In genomic region chr2:213021971-213022899, GRCh38 we compare ENCODE assay signal across 8 cellular contexts.
DNase-seq lines count a peak whose midpoint lies in the region; ATAC-seq, FAIRE-seq and TF ChIP-seq lines count a peak whose summit lies in the region.

No MANE protein-coding gene starts in this region.

- H3K36me3 ChIP-seq in CD4-positive, CD25-positive, alpha-beta regulatory T cell (ENCODE audit: control insufficient read depth, insufficient read depth, low read length) = peaks cover 25% of the 10 kb centered on the region

- no peaks in the 10 kb centered on the region for H3K9me3 ChIP-seq in CD4-positive, CD25-positive, alpha-beta regulatory T cell (ENCODE audit: control insufficient read depth in 2 of 2, low read length in 2 of 2)

- CTCF ChIA-PET in RWPE1 (lab: Yijun Ruan, JAX) = no interaction called here

- H3K9me3 Mint-ChIP-seq in CD4-positive, CD25-positive, alpha-beta regulatory T cell = peaks cover 0 to 2% (median 0%) of the 10 kb centered on the region in 7 donors

- DNase-seq in CD4-positive, CD25-positive, alpha-beta regulatory T cell = peak; percentile 32 to 65 (median 33)
- peak; percentile 43 for DNase-seq in astrocyte of the cerebellum (ENCODE audit: low read depth)
- no peak for DNase-seq in frontal cortex (ENCODE audit: low spot score in 2 of 2)
- no peak for DNase-seq in RWPE1 (ENCODE audit: low spot score)
- DNase-seq in activated gamma-delta T cell (lab: John Stamatoyannopoulos, UW) = no peak
- DNase-seq in NCI-H748 treated with DMSO at 0.1 percent for 48 hours (lab: John Stamatoyannopoulos, UW) = no peak

- H3K4me3 ChIP-seq in CD4-positive, CD25-positive, alpha-beta regulatory T cell (ENCODE audit: low read depth, low read length) = peak overlapping the region; percentile 73
- no peak overlapping the region for H3K4me3 ChIP-seq in astrocyte of the cerebellum (ENCODE audit: low read depth, low read length)

- peak overlapping the region; percentile 94 for H3K27ac ChIP-seq in CD4-positive, CD25-positive, alpha-beta regulatory T cell (ENCODE audit: insufficient read depth, low read length, poor library complexity, severe bottlenecking)
- H3K27ac ChIP-seq in RWPE1 = no peak overlapping the region

- peak; percentile 54 to 71 for ATAC-seq in CD4-positive, CD25-positive, alpha-beta regulatory T cell (ENCODE audit: low read depth in 2 of 2)
- ATAC-seq in HG03097 (IDR thresholded peaks at IDR 0.05; ENCODE audit: low FRiP score, unreplicated experiment) = peak; percentile 74

- peaks cover 38% of the 10 kb centered on the region for H3K36me3 Mint-ChIP-seq in CD4-positive, CD25-positive, alpha-beta regulatory T cell

- peaks cover 37 to 63% (median 50%) of the 10 kb centered on the region in 4 donors for H3K4me1 Mint-ChIP-seq in CD4-positive, CD25-positive, alpha-beta regulatory T cell

- peak overlapping the region; percentile 32 to 82 (median 34) for H3K27ac Mint-ChIP-seq in CD4-positive, CD25-positive, alpha-beta regulatory T cell

- FAIRE-seq in frontal cortex (lab: Jason Lieb, UNC) = no peak

- in situ Hi-C loops in astrocyte of the cerebellum (cut with HindIII; ENCODE audit: low sequenced_read_pairs) = no loop called here

- H3K4me1 ChIP-seq in CD4-positive, CD25-positive, alpha-beta regulatory T cell (ENCODE audit: control insufficient read depth, insufficient read depth, low read length, poor library complexity, severe bottlenecking) = peaks cover 52% of the 10 kb centered on the region

- no peaks in the 10 kb centered on the region for H3K27me3 ChIP-seq in CD4-positive, CD25-positive, alpha-beta regulatory T cell (ENCODE audit: control insufficient read depth, insufficient read depth, low read length)

- POLR2A ChIA-PET in RWPE1 (lab: Yijun Ruan, JAX; ENCODE audit: low non-redundant PET) = no interaction called here

- TF ChIP-seq CTCF in astrocyte of the cerebellum (IDR thresholded peaks at IDR 0.05; ENCODE audit: low read depth, low read length, missing control alignments) = no peak
- TF ChIP-seq CTCF in RWPE1 (conservative IDR thresholded peaks at IDR 0.05; ENCODE audit: low read depth) = no peak

- peak; percentile 79 for TF ChIP-seq POLR2A in GM19099 (IDR thresholded peaks at IDR 0.05; ENCODE audit: extremely low read depth, insufficient read length, low read depth)

- no peaks in the 10 kb centered on the region for H3K27me3 Mint-ChIP-seq in CD4-positive, CD25-positive, alpha-beta regulatory T cell

- peak overlapping the region; percentile 38 to 66 (median 60) for H3K4me3 Mint-ChIP-seq in CD4-positive, CD25-positive, alpha-beta regulatory T cell

Comparison
In these comparisons a context has a peak if more than half of its experiments do, and no peak if none do; other contexts are left out.
1. DNase-seq: peak in CD4-positive, CD25-positive, alpha-beta regulatory T cell (3 of 3) and astrocyte of the cerebellum (single experiment); none in frontal cortex (0 of 2), RWPE1 (single experiment), activated gamma-delta T cell (single experiment) and NCI-H748 treated with DMSO at 0.1 percent for 48 hours (single experiment).